Comparison of ENCODE assay signal across 14 cellular contexts in genomic region chr22:42562684-42563083, GRCh38. TPM values are rescaled to one million over a fixed set of nuclear protein-coding genes. Genes with fewer than 3 reads are reported as not detected.
DNase-seq lines count a peak whose midpoint lies in the region; ATAC-seq, FAIRE-seq and TF ChIP-seq lines count a peak whose summit lies in the region.
"Had no signal": no experiment of that assay in that cellular context is flagged by ENCODE, and none has a peak within 500 bp of the region (broad histone marks: within the 10 kb centered on the region; RNA-seq: fewer than 3 reads in every experiment).

No MANE protein-coding gene starts in this region.

- H4K20me1 ChIP-seq in HepG2 (ENCODE audit: insufficient read depth, low read length): no peaks in the 10 kb centered on the region

- POLR2A ChIA-PET in HepG2 (lab: Yijun Ruan, JAX): interaction anchor here (1.0 to 2.7 kb wide), 4 partner anchors 9 to 53 kb away, joined by 3 to 13 read pairs (median 6); partner anchors contain the start of gene SERHL2

- no peaks in the 10 kb centered on the region for H3K9me3 Mint-ChIP-seq in natural killer cell treated with Interleukin-12 subunit alpha and Interleukin-12 subunit beta and Interleukin-15 and Interleukin-18, amount 100 ng/mL, for 72 hours

- H3K9me3 ChIP-seq in HepG2 (ENCODE audit: low read length) (no peaks in the 10 kb centered on the region), right lobe of liver (no peaks in the 10 kb centered on the region)
- H3K9me3 ChIP-seq in effector memory CD4-positive, alpha-beta T cell (ENCODE audit: control insufficient read depth, low read length): no peaks in the 10 kb centered on the region

- TF ChIP-seq EP300 in HepG2 (IDR thresholded peaks at IDR 0.05; ENCODE audit: low read depth in 2 of 2, low read length in 2 of 2) (no peak), HepG2 (CRISPR knock-in tag; IDR thresholded peaks at IDR 0.05; ENCODE audit: borderline replicate concordance) (no peak)

- no peak for DNase-seq in HepG2 (ENCODE audit: low spot score)
- DNase-seq in right lobe of liver: no peak
- peak; percentile 47 for DNase-seq in SK-N-DZ (ENCODE audit: low spot score)
- no peak for DNase-seq in left colon
- no peak for DNase-seq in kidney tubule cell (ENCODE audit: low spot score)
- no peak for DNase-seq in natural killer cell treated with Interleukin-12 subunit alpha and Interleukin-12 subunit beta and Interleukin-15 and Interleukin-18, amount 100 ng/mL, for 72 hours (ENCODE audit: low spot score)
- no peak for DNase-seq in effector memory CD4-positive, alpha-beta T cell
- DNase-seq in SW 1271 (lab: John Stamatoyannopoulos, UW): no peak
- DNase-seq: activated CD4-positive, CD25-positive, alpha-beta regulatory T cell; brain microvascular endothelial cell; foreskin fibroblast; NCI-H1930; SIG-M5 had no signal

- no peak for TF ChIP-seq RAD21 in HepG2 (CRISPR knock-in tag; IDR thresholded peaks at IDR 0.05)

- in situ Hi-C loops in HepG2 (cut with HindIII; ENCODE audit: extremely low pct_ligation_motif_present, low pct_unique_long_range_greater_than_20kb): no loop called here

- no peak overlapping the region for H3K27ac Mint-ChIP-seq in natural killer cell treated with Interleukin-12 subunit alpha and Interleukin-12 subunit beta and Interleukin-15 and Interleukin-18, amount 100 ng/mL, for 72 hours

- H3K4me3 ChIP-seq in HepG2 (replicated peaks in 1 of 3; ENCODE audit: insufficient read depth in 1 of 3, low read depth in 2 of 3, low read length in 3 of 3) (peak overlapping the region in 1 of 3 experiments; percentile 25; a peak in 1 of 6 replicates), right lobe of liver (no peak overlapping the region)
- H3K4me3 ChIP-seq in effector memory CD4-positive, alpha-beta T cell (ENCODE audit: insufficient read depth, low read depth, low read length, poor library complexity, severe bottlenecking): no peak overlapping the region
- H3K4me3 ChIP-seq: coronary artery had no signal

- CTCF ChIA-PET in HepG2 (lab: Yijun Ruan, JAX; ENCODE audit: low intra/inter-chr PET ratio, low total read pairs): no interaction called here

- TF ChIP-seq POLR2A in HepG2 (IDR thresholded peaks at IDR 0.05; ENCODE audit: insufficient read depth in 1 of 2, low read depth in 2 of 2, low read length in 2 of 2): no peak
- TF ChIP-seq POLR2A in right lobe of liver (IDR thresholded peaks at IDR 0.05): no peak

- no peak overlapping the region for H2AFZ ChIP-seq in HepG2 (ENCODE audit: low read length)

- no TSS peak for BruUV-seq in HepG2 (replicated peaks; lab: Mats Ljungman, UMichigan)

- H3K4me3 Mint-ChIP-seq in natural killer cell treated with Interleukin-12 subunit alpha and Interleukin-12 subunit beta and Interleukin-15 and Interleukin-18, amount 100 ng/mL, for 72 hours: no peak overlapping the region

- H3K27me3 Mint-ChIP-seq in natural killer cell treated with Interleukin-12 subunit alpha and Interleukin-12 subunit beta and Interleukin-15 and Interleukin-18, amount 100 ng/mL, for 72 hours: no peaks in the 10 kb centered on the region

- ATAC-seq in HepG2: peak; percentile 21; the same call in 2 of the 3 replicates
- no peak for ATAC-seq in right lobe of liver
- ATAC-seq in left colon: peak; percentile 4
- ATAC-seq in natural killer cell treated with Interleukin-12 subunit alpha and Interleukin-12 subunit beta and Interleukin-15 and Interleukin-18, amount 100 ng/mL, for 72 hours: no peak

- H3K27ac ChIP-seq in HepG2 (ENCODE audit: extremely low read length, insufficient read depth, low read length): no peak overlapping the region
- H3K27ac ChIP-seq in right lobe of liver: no peak overlapping the region
- H3K27ac ChIP-seq in effector memory CD4-positive, alpha-beta T cell (ENCODE audit: insufficient read depth, low read length, poor library complexity, severe bottlenecking): no peak overlapping the region
- H3K27ac ChIP-seq: brain microvascular endothelial cell, coronary artery had no signal

- 0% methylated on average over 1 of the region's 2 CpGs for WGBS in HepG2 (ENCODE audit: low lambda C conversion rate)
- 100% methylated on average over 1 of the region's 2 CpGs for WGBS in right lobe of liver (ENCODE audit: insufficient coverage, low coverage, low lambda C conversion rate, missing lambda C conversion rate)

- H3K79me2 ChIP-seq in HepG2 (ENCODE audit: insufficient read depth, low read length): no peaks in the 10 kb centered on the region

- H3K27me3 ChIP-seq in HepG2 (ENCODE audit: control insufficient read depth in 1 of 2, insufficient read depth in 2 of 2, low read length in 2 of 2) (no peaks in the 10 kb centered on the region), right lobe of liver (no peaks in the 10 kb centered on the region)
- H3K27me3 ChIP-seq in effector memory CD4-positive, alpha-beta T cell (replicated peaks; ENCODE audit: control insufficient read depth, insufficient read depth, low read length, poor library complexity, severe bottlenecking): no peaks in the 10 kb centered on the region
- H3K27me3 ChIP-seq: brain microvascular endothelial cell had no signal

- FAIRE-seq in HepG2 (lab: Jason Lieb, UNC): no peak

- H3K36me3 Mint-ChIP-seq in natural killer cell treated with Interleukin-12 subunit alpha and Interleukin-12 subunit beta and Interleukin-15 and Interleukin-18, amount 100 ng/mL, for 72 hours: no peaks in the 10 kb centered on the region

- no peaks in the 10 kb centered on the region for H3K36me3 ChIP-seq in HepG2 (replicated peaks in 1 of 2; ENCODE audit: control insufficient read depth in 1 of 2, insufficient read depth in 2 of 2, low read length in 2 of 2)
- no peaks in the 10 kb centered on the region for H3K36me3 ChIP-seq in right lobe of liver
- H3K36me3 ChIP-seq in effector memory CD4-positive, alpha-beta T cell (ENCODE audit: control insufficient read depth, insufficient read depth, low read length): no peaks in the 10 kb centered on the region
- H3K36me3 ChIP-seq: brain microvascular endothelial cell had no signal

- H3K4me1 ChIP-seq in HepG2 (ENCODE audit: insufficient read depth, low read length) (peaks cover 33% of the 10 kb centered on the region), right lobe of liver (no peaks in the 10 kb centered on the region)
- no peaks in the 10 kb centered on the region for H3K4me1 ChIP-seq in effector memory CD4-positive, alpha-beta T cell (ENCODE audit: control insufficient read depth, insufficient read depth, low read length, poor library complexity, severe bottlenecking)

- TF ChIP-seq CTCF in HepG2 (CRISPR knock-in tag; IDR thresholded peaks at IDR 0.05): no peak
- no peak for TF ChIP-seq CTCF in right lobe of liver (IDR thresholded peaks at IDR 0.05)

- intact Hi-C loops in HepG2 (cut with micrococcal nuclease; ENCODE audit: unreplicated experiment): no loop called here
- intact Hi-C loops in right lobe of liver (cut with DNase I): no loop called here
- intact Hi-C loops in left colon (cut with DNase I, micrococcal nuclease): no loop called here

- H3K4me2 ChIP-seq in HepG2 (ENCODE audit: low read depth, low read length): peak overlapping the region; percentile 34

- H3K9ac ChIP-seq in HepG2 (ENCODE audit: insufficient read depth, low read depth, low read length): no peak overlapping the region

- peaks cover 0 to 2% of the 10 kb centered on the region in 2 donors for H3K4me1 Mint-ChIP-seq in natural killer cell treated with Interleukin-12 subunit alpha and Interleukin-12 subunit beta and Interleukin-15 and Interleukin-18, amount 100 ng/mL, for 72 hours (ENCODE audit: low read depth in 2 of 2)

RNA-seq across cellular contexts. Expression of gene SERHL2, which starts 8.9 kb away (rescaled TPM):
- total RNA-seq in HepG2 (2016; rRNA removed; fragmentation: Illumina TruSeq; extraction: Trizol): 1.0 and 1.6 TPM in 2 replicates
- total RNA-seq in HepG2 (2016; cell fraction: cytosol; rRNA removed; fragmentation: Illumina TruSeq; extraction: Trizol; ENCODE audit: low read depth): 0.97 TPM in 1 of 2 replicates, not detected in the other
- 1.1 and 1.5 TPM in 2 replicates for total RNA-seq in HepG2 (2016; cell fraction: insoluble cytoplasmic fraction; rRNA removed; fragmentation: Illumina TruSeq; extraction: Trizol)
- 0.40 and 0.59 TPM in 2 replicates for total RNA-seq in HepG2 (2016; cell fraction: membrane; rRNA removed; fragmentation: Illumina TruSeq; extraction: Trizol)
- 1.0 and 1.2 TPM in 2 replicates for total RNA-seq in HepG2 (2016; cell fraction: nucleus; rRNA removed; fragmentation: Illumina TruSeq; extraction: Trizol)
- polyA plus RNA-seq in HepG2 (2011; rRNA removed): 1.8 and 3.3 TPM in 2 replicates
- polyA plus RNA-seq in HepG2 (2011; cell fraction: cytosol; rRNA removed): 1.6 and 1.9 TPM in 2 replicates
- polyA plus RNA-seq in HepG2 (2011; cell fraction: nucleus; rRNA removed): 2.1 and 3.0 TPM in 2 replicates
- polyA plus RNA-seq in HepG2 (2012): 1.1 and 1.9 TPM in 2 replicates
- 0.24 and 0.26 TPM in 2 replicates for polyA plus RNA-seq in HepG2 (2016; cell fraction: cytosol; fragmentation: Illumina TruSeq; extraction: Trizol; ENCODE audit: low read depth)
- polyA plus RNA-seq in HepG2 (2016; cell fraction: insoluble cytoplasmic fraction; fragmentation: Illumina TruSeq; extraction: Trizol; ENCODE audit: low read depth): 2.1 and 2.3 TPM in 2 replicates
- 0.35 and 0.66 TPM in 2 replicates for polyA plus RNA-seq in HepG2 (2016; cell fraction: membrane; fragmentation: Illumina TruSeq; extraction: Trizol; ENCODE audit: low read depth)
- 0.92 and 1.8 TPM in 2 replicates for polyA plus RNA-seq in HepG2 (2016; cell fraction: nucleus; fragmentation: Illumina TruSeq; extraction: Trizol; ENCODE audit: insufficient read depth, low read depth)
- 0.44 TPM in 1 of 2 replicates, not detected in the other for polyA minus RNA-seq in HepG2 (2011; rRNA and poly(A)+ RNA removed; ENCODE audit: low replicate concordance)
- polyA minus RNA-seq in HepG2 (2011; cell fraction: cytosol; rRNA and poly(A)+ RNA removed): not detected in 2 replicates
- 0.99 and 1.3 TPM in 2 replicates for polyA minus RNA-seq in HepG2 (2011; cell fraction: nucleus; rRNA and poly(A)+ RNA removed)
- total RNA-seq in right lobe of liver: 1 to 10 TPM in 2 of 6 experiments, under 1 TPM in 4; 0.29 to 2.9 (median 0.80) TPM
- 2.5 TPM in 1 of 2 replicates, not detected in the other for polyA plus RNA-seq in SK-N-DZ (2014; cell fraction: cytosol; rRNA removed)
- polyA plus RNA-seq in SK-N-DZ (2014; cell fraction: nucleus; rRNA removed): 0.70 and 1.4 TPM in 2 replicates
- total RNA-seq in left colon: under 1 TPM; 0.73 to 0.92 TPM
- total RNA-seq in natural killer cell treated with Interleukin-12 subunit alpha and Interleukin-12 subunit beta and Interleukin-15 and Interleukin-18, amount 100 ng/mL, for 72 hours: not detected

RNA-seq across cellular contexts. Expression of gene RRP7A, which starts 43.1 kb away (rescaled TPM):
- 41.6 and 48.6 TPM in 2 replicates for total RNA-seq in HepG2 (2016; rRNA removed; fragmentation: Illumina TruSeq; extraction: Trizol)
- 6.9 and 8.5 TPM in 2 replicates for total RNA-seq in HepG2 (2016; cell fraction: cytosol; rRNA removed; fragmentation: Illumina TruSeq; extraction: Trizol; ENCODE audit: low read depth)
- total RNA-seq in HepG2 (2016; cell fraction: insoluble cytoplasmic fraction; rRNA removed; fragmentation: Illumina TruSeq; extraction: Trizol): 45.2 and 47.7 TPM in 2 replicates
- total RNA-seq in HepG2 (2016; cell fraction: membrane; rRNA removed; fragmentation: Illumina TruSeq; extraction: Trizol): 19.1 and 19.5 TPM in 2 replicates
- 21.2 and 24.0 TPM in 2 replicates for total RNA-seq in HepG2 (2016; cell fraction: nucleus; rRNA removed; fragmentation: Illumina TruSeq; extraction: Trizol)
- 13.8 and 15.3 TPM in 2 replicates for polyA plus RNA-seq in HepG2 (2011; rRNA removed)
- polyA plus RNA-seq in HepG2 (2011; cell fraction: cytosol; rRNA removed): 11.4 and 15.1 TPM in 2 replicates
- polyA plus RNA-seq in HepG2 (2011; cell fraction: nucleus; rRNA removed): 9.3 and 9.5 TPM in 2 replicates
- polyA plus RNA-seq in HepG2 (2012): 12.1 and 13.0 TPM in 2 replicates
- 6.2 and 6.7 TPM in 2 replicates for polyA plus RNA-seq in HepG2 (2016; cell fraction: cytosol; fragmentation: Illumina TruSeq; extraction: Trizol; ENCODE audit: low read depth)
- 42.1 and 48.9 TPM in 2 replicates for polyA plus RNA-seq in HepG2 (2016; cell fraction: insoluble cytoplasmic fraction; fragmentation: Illumina TruSeq; extraction: Trizol; ENCODE audit: low read depth)
- 12.1 and 12.4 TPM in 2 replicates for polyA plus RNA-seq in HepG2 (2016; cell fraction: membrane; fragmentation: Illumina TruSeq; extraction: Trizol; ENCODE audit: low read depth)
- 46.5 and 46.7 TPM in 2 replicates for polyA plus RNA-seq in HepG2 (2016; cell fraction: nucleus; fragmentation: Illumina TruSeq; extraction: Trizol; ENCODE audit: insufficient read depth, low read depth)
- polyA minus RNA-seq in HepG2 (2011; rRNA and poly(A)+ RNA removed; ENCODE audit: low replicate concordance): 15.8 and 23.5 TPM in 2 replicates
- 6.8 and 7.3 TPM in 2 replicates for polyA minus RNA-seq in HepG2 (2011; cell fraction: cytosol; rRNA and poly(A)+ RNA removed)
- polyA minus RNA-seq in HepG2 (2011; cell fraction: nucleus; rRNA and poly(A)+ RNA removed): 10.4 and 12.2 TPM in 2 replicates
- 10 to 100 TPM in 5 of 6 experiments, 1 to 10 TPM in 1; 9.3 to 17.8 (median 14.7) TPM for total RNA-seq in right lobe of liver
- polyA plus RNA-seq in SK-N-DZ (2014; cell fraction: cytosol; rRNA removed): 37.1 and 38.1 TPM in 2 replicates
- polyA plus RNA-seq in SK-N-DZ (2014; cell fraction: nucleus; rRNA removed): 17.5 and 22.6 TPM in 2 replicates
- 10 to 100 TPM; 33.8 to 42.4 TPM for total RNA-seq in left colon
- total RNA-seq in natural killer cell treated with Interleukin-12 subunit alpha and Interleukin-12 subunit beta and Interleukin-15 and Interleukin-18, amount 100 ng/mL, for 72 hours: 100 to 1,000 TPM in 1 of 2 donors, 10 to 100 TPM in 1; 81.8 to 119 TPM

RNA-seq across cellular contexts. Expression of gene POLDIP3, which starts 52.0 kb away (rescaled TPM):
- total RNA-seq in HepG2 (2016; rRNA removed; fragmentation: Illumina TruSeq; extraction: Trizol) (47.4 and 64.1 TPM in 2 replicates), right lobe of liver (10 to 100 TPM; 17.1 to 22.6 (median 21.1) TPM), left colon (10 to 100 TPM; 48.9 to 61.3 TPM)
- 6.4 and 8.7 TPM in 2 replicates for total RNA-seq in HepG2 (2016; cell fraction: cytosol; rRNA removed; fragmentation: Illumina TruSeq; extraction: Trizol; ENCODE audit: low read depth)
- total RNA-seq in HepG2 (2016; cell fraction: insoluble cytoplasmic fraction; rRNA removed; fragmentation: Illumina TruSeq; extraction: Trizol): 45.0 and 57.8 TPM in 2 replicates
- 23.2 TPM in 2 replicates for total RNA-seq in HepG2 (2016; cell fraction: membrane; rRNA removed; fragmentation: Illumina TruSeq; extraction: Trizol)
- total RNA-seq in HepG2 (2016; cell fraction: nucleus; rRNA removed; fragmentation: Illumina TruSeq; extraction: Trizol): 32.4 and 36.4 TPM in 2 replicates
- polyA plus RNA-seq in HepG2 (2011; rRNA removed): 45.8 and 50.1 TPM in 2 replicates
- 28.7 TPM in 2 replicates for polyA plus RNA-seq in HepG2 (2011; cell fraction: cytosol; rRNA removed)
- polyA plus RNA-seq in HepG2 (2011; cell fraction: nucleus; rRNA removed): 70.7 and 76.7 TPM in 2 replicates
- 62.0 and 63.4 TPM in 2 replicates for polyA plus RNA-seq in HepG2 (2012)
- polyA plus RNA-seq in HepG2 (2016; cell fraction: cytosol; fragmentation: Illumina TruSeq; extraction: Trizol; ENCODE audit: low read depth): 5.1 and 6.4 TPM in 2 replicates
- polyA plus RNA-seq in HepG2 (2016; cell fraction: insoluble cytoplasmic fraction; fragmentation: Illumina TruSeq; extraction: Trizol; ENCODE audit: low read depth): 59.1 and 66.7 TPM in 2 replicates
- 14.0 and 14.8 TPM in 2 replicates for polyA plus RNA-seq in HepG2 (2016; cell fraction: membrane; fragmentation: Illumina TruSeq; extraction: Trizol; ENCODE audit: low read depth)
- 53.9 and 54.2 TPM in 2 replicates for polyA plus RNA-seq in HepG2 (2016; cell fraction: nucleus; fragmentation: Illumina TruSeq; extraction: Trizol; ENCODE audit: insufficient read depth, low read depth)
- 46.1 and 58.4 TPM in 2 replicates for polyA minus RNA-seq in HepG2 (2011; rRNA and poly(A)+ RNA removed; ENCODE audit: low replicate concordance)
- polyA minus RNA-seq in HepG2 (2011; cell fraction: cytosol; rRNA and poly(A)+ RNA removed): 29.3 and 32.2 TPM in 2 replicates
- 33.0 and 36.7 TPM in 2 replicates for polyA minus RNA-seq in HepG2 (2011; cell fraction: nucleus; rRNA and poly(A)+ RNA removed)
- 55.6 and 60.6 TPM in 2 replicates for polyA plus RNA-seq in SK-N-DZ (2014; cell fraction: cytosol; rRNA removed)
- polyA plus RNA-seq in SK-N-DZ (2014; cell fraction: nucleus; rRNA removed): 39.9 and 52.2 TPM in 2 replicates
- total RNA-seq in natural killer cell treated with Interleukin-12 subunit alpha and Interleukin-12 subunit beta and Interleukin-15 and Interleukin-18, amount 100 ng/mL, for 72 hours: 10 to 100 TPM; 61.6 to 78.9 TPM

Comparison
In these comparisons a context has a peak if more than half of its experiments do, and no peak if none do; other contexts are left out.
1. ATAC-seq: peak in HepG2 (single experiment) and left colon (single experiment); none in right lobe of liver (0 of 4) and natural killer cell treated with Interleukin-12 subunit alpha and Interleukin-12 subunit beta and Interleukin-15 and Interleukin-18, amount 100 ng/mL, for 72 hours (0 of 2).